ENCODE assay signal across 8 cellular contexts in genomic region chr17:43994272-43995149, GRCh38. TPM values are rescaled to one million over a fixed set of nuclear protein-coding genes. Genes with fewer than 3 reads are reported as not detected.
DNase-seq lines count a peak whose midpoint lies in the region; ATAC-seq and TF ChIP-seq lines count a peak whose summit lies in the region.

No MANE protein-coding gene starts in this region.

- H3K36me3 ChIP-seq in WERI-Rb-1 (no peaks in the 10 kb centered on the region), breast epithelium (no peaks in the 10 kb centered on the region)

- H3K4me3 Mint-ChIP-seq in immature natural killer cell = no peak overlapping the region

- H3K9me3 Mint-ChIP-seq in immature natural killer cell = no peaks in the 10 kb centered on the region

- TF ChIP-seq POLR2A in breast epithelium (IDR thresholded peaks at IDR 0.05) = no peak

- H3K27ac Mint-ChIP-seq in immature natural killer cell = no peak overlapping the region

- peak overlapping the region; percentile 31 for H3K4me3 ChIP-seq in WERI-Rb-1 (ENCODE audit: low read depth, low read length)
- peak overlapping the region; percentile 3 to 65 (median 43) for H3K4me3 ChIP-seq in breast epithelium

- H3K27ac ChIP-seq in WERI-Rb-1 (no peak overlapping the region), breast epithelium (no peak overlapping the region)

- peaks cover 7 to 12% (median 12%) of the 10 kb centered on the region in 3 donors for H3K27me3 Mint-ChIP-seq in immature natural killer cell (ENCODE audit: low read depth in 3 of 3)

- H3K4me1 Mint-ChIP-seq in immature natural killer cell = no peaks in the 10 kb centered on the region

- no peaks in the 10 kb centered on the region for H3K36me3 Mint-ChIP-seq in immature natural killer cell

- no peak for ATAC-seq in GM18907 (IDR thresholded peaks at IDR 0.05; ENCODE audit: unreplicated experiment)
- ATAC-seq in HG02970 (IDR thresholded peaks at IDR 0.05; ENCODE audit: low FRiP score, unreplicated experiment) = no peak

- no peaks in the 10 kb centered on the region for H3K4me1 ChIP-seq in breast epithelium

- intact Hi-C loops in breast epithelium (cut with DNase I; ENCODE audit: low total_unique reads) = no loop called here

- DNase-seq in ELR (ENCODE audit: low read depth) (peak; percentile 79), WERI-Rb-1 (peak; percentile 91), breast epithelium (ENCODE audit: low spot score in 2 of 2) (peak; percentile 30 to 78), immature natural killer cell (peak; percentile 30 to 42 (median 39))
- peak; percentile 64 for DNase-seq in stimulated activated CD4-positive, alpha-beta T cell treated with anti-CD3 and anti-CD28 coated beads, Interleukin-12 subunit alpha, Interleukin-12 subunit beta, amount 100 ng/mL, for 4 hours

- H3K9me3 ChIP-seq in WERI-Rb-1 (ENCODE audit: severe bottlenecking) (no peaks in the 10 kb centered on the region), breast epithelium (no peaks in the 10 kb centered on the region)

- H3K27me3 ChIP-seq in WERI-Rb-1 (ENCODE audit: insufficient read depth, low read depth, severe bottlenecking) (no peaks in the 10 kb centered on the region), breast epithelium (peaks cover 0 to 17% of the 10 kb centered on the region in 2 donors)

- peak; percentile 64 for TF ChIP-seq CTCF in LNCAP (IDR thresholded peaks at IDR 0.05)
- peak; percentile 92 for TF ChIP-seq CTCF in WERI-Rb-1 (IDR thresholded peaks at IDR 0.05; ENCODE audit: low read depth, low read length)
- TF ChIP-seq CTCF in breast epithelium (IDR thresholded peaks at IDR 0.05) = peak; percentile 62 to 90 (median 88)

RNA-seq across cellular contexts. Expression of gene NAGS, which starts 9.9 kb away (rescaled TPM):
- 1 to 10 TPM in 2 of 3 donors, under 1 TPM in 1; 0.16 to 5.2 (median 4.7) TPM for total RNA-seq in breast epithelium
- polyA plus RNA-seq in immature natural killer cell = 1 to 10 TPM in 2 of 3 donors, under 1 TPM in 1; 0.75 to 1.9 (median 1.2) TPM

RNA-seq across cellular contexts. Expression of gene TMEM101, which starts 20.3 kb away (rescaled TPM):
- 10 to 100 TPM; 28.6 to 80.8 (median 41.0) TPM for total RNA-seq in breast epithelium
- polyA plus RNA-seq in immature natural killer cell = 10 to 100 TPM; 31.6 to 40.3 (median 38.3) TPM

RNA-seq across cellular contexts. Expression of gene PYY, which starts 40.8 kb away (rescaled TPM):
- under 1 TPM in 2 of 3 donors, not detected in 1; 0.88 to 0.98 TPM for total RNA-seq in breast epithelium
- polyA plus RNA-seq in immature natural killer cell = not detected

RNA-seq across cellular contexts. Expression of gene PPY, which starts 52.2 kb away (rescaled TPM):
- not detected for total RNA-seq in breast epithelium
- not detected for polyA plus RNA-seq in immature natural killer cell

Comparison
In these comparisons a context has a peak if more than half of its experiments do, and no peak if none do; other contexts are left out.
1. DNase-seq: peak in every context shown above with its lines; median percentile 91 in WERI-Rb-1; 79 in ELR; 64 in stimulated activated CD4-positive, alpha-beta T cell treated with anti-CD3 and anti-CD28 coated beads, Interleukin-12 subunit alpha, Interleukin-12 subunit beta, amount 100 ng/mL, for 4 hours; 54 in breast epithelium; 39 in immature natural killer cell.